26 cellular contexts compared by ENCODE assay signal in genomic region chr1:17165823-17166222, GRCh38. TPM values are rescaled to one million over a fixed set of nuclear protein-coding genes. Genes with fewer than 3 reads are reported as not detected.
"Had no signal": no experiment of that assay in that cellular context is flagged by ENCODE, and none has a peak within 500 bp of the region (broad histone marks: within the 10 kb centered on the region; RNA-seq: fewer than 3 reads in every experiment).

No MANE protein-coding gene starts in this region.

- FAIRE-seq: endometrium had no signal

- H3K4me3 ChIP-seq: colonic mucosa, gastrocnemius medialis, heart left ventricle, hepatocyte, lower lobe of right lung, prostate gland, right atrium auricular region, sigmoid colon, stomach, thyroid gland had no signal

- H3K27ac ChIP-seq: colonic mucosa, gastrocnemius medialis, heart left ventricle, hepatocyte, lower lobe of right lung, prostate gland, right atrium auricular region, sigmoid colon, stomach, thyroid gland had no signal

- DNase-seq: colonic mucosa; effector memory CD8-positive, alpha-beta T cell; foreskin fibroblast; gastrocnemius medialis; heart left ventricle; left cardiac atrium; left ventricle myocardium superior; lower lobe of right lung; natural killer cell; occipital lobe; sigmoid colon; stimulated activated CD4-positive, alpha-beta T cell treated with anti-CD3 and anti-CD28 coated beads, Interleukin-2, amount 100 ng/mL, for 24 hours; stimulated activated CD4-positive, alpha-beta T cell treated with anti-CD3 and anti-CD28 coated beads, Interleukin-4, amount 100 ng/mL, for 24 hours; stimulated activated naive CD4-positive, alpha-beta T cell treated with Interleukin-2 at 50 U/mL for 16 hours; stomach; thyroid gland had no signal

- H3K4me1 ChIP-seq: colonic mucosa, heart left ventricle, lower lobe of right lung, prostate gland, right atrium auricular region, sigmoid colon, stomach had no signal

- H3K36me3 ChIP-seq: colonic mucosa, gastrocnemius medialis, heart left ventricle, lower lobe of right lung, prostate gland, right atrium auricular region, sigmoid colon, stomach, thyroid gland had no signal

- H3K27me3 ChIP-seq: colonic mucosa, hepatocyte, right atrium auricular region, sigmoid colon, thyroid gland had no signal

- H2AFZ ChIP-seq: hepatocyte had no signal

- ATAC-seq: effector memory CD8-positive, alpha-beta T cell; esophagus mucosa; gastrocnemius medialis; heart left ventricle; left cardiac atrium; left ventricle myocardium superior; lower lobe of right lung; natural killer cell; stimulated activated effector memory CD8-positive, alpha-beta T cell treated with anti-CD3 and anti-CD28 coated beads, Interleukin-12 subunit alpha, Interleukin-12 subunit beta, amount 100 ng/mL, for 72 hours had no signal

- H3K4me2 ChIP-seq: hepatocyte had no signal

- H3K79me2 ChIP-seq: hepatocyte had no signal

- H3K9me3 ChIP-seq: colonic mucosa, gastrocnemius medialis, lower lobe of right lung, prostate gland, right atrium auricular region, sigmoid colon, stomach, thyroid gland had no signal

RNA-seq across cellular contexts. Expression of gene PADI1, which starts 39.1 kb away (rescaled TPM):
- total RNA-seq: gastrocnemius medialis, heart left ventricle, hepatocyte, left cardiac atrium, left ventricle myocardium superior, lower lobe of right lung, mononuclear cell, natural killer cell, occipital lobe, right atrium auricular region, sigmoid colon, skeletal muscle tissue, subcutaneous adipose tissue, temporal lobe, thyroid gland had no signal
- polyA plus RNA-seq: hepatocyte had no signal
